In the genomic region with DNA sequence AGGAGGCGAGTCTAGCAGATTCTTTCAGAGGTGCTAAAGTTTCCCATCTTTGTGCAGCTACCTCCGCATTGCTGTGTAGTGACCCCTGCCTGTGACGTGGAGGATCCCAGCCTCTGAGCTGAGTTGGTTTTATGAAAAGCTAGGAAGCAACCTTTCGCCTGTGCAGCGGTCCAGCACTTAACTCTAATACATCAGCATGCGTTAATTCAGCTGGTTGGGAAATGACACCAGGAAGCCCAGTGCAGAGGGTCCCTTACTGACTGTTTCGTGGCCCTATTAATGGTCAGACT, we compare ENCODE assay signal across 1 cellular context.
TF ChIP-seq lines count a peak whose summit lies in the region.

No MANE protein-coding gene starts in this region.

TF ChIP-seq in HEK293T, 16 proteins besides CTCF, POLR2A, EP300 and RAD21 (continued from another document):
- TF ChIP-seq NFRKB (IDR thresholded peaks at IDR 0.05) (no peak), HDGF (IDR thresholded peaks at IDR 0.05; ENCODE audit: borderline replicate concordance) (no peak)
TF ChIP-seq in HEK293T: peak in this region for 0.
